In the genomic region with DNA sequence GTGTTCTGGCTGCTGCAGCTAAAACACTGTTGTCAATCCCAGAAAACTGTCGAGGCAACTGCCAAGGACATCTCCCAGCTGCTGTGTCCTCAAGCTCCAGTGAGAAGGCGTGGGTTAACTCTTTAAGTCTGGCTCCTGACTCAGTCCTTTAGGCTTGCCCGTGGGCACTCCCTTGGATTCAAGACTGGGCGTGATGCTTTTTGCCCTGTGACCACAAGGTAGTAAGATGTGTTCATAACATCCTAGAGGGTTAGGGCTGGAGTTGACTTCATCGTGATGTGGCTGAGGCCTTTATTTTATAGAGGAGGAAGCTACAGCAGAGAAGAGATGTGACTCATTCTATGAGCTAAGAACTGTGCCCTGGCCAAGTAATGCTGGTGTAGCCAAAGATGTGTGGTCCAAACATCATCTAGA, we compare ENCODE assay signal across 13 cellular contexts. TPM values are rescaled to one million over a fixed set of nuclear protein-coding genes. Genes with fewer than 3 reads are reported as not detected.
DNase-seq lines count a peak whose midpoint lies in the region; ATAC-seq, FAIRE-seq and TF ChIP-seq lines count a peak whose summit lies in the region.
"Had no signal": no experiment of that assay in that cellular context is flagged by ENCODE, and none has a peak within 500 bp of the region (broad histone marks: within the 10 kb centered on the region; RNA-seq: fewer than 3 reads in every experiment).

No MANE protein-coding gene starts in this region.

- no peaks in the 10 kb centered on the region for H3K4me1 Mint-ChIP-seq in endothelial cell (ENCODE audit: unreplicated experiment)
- H3K4me1 Mint-ChIP-seq: activated naive CD8-positive, alpha-beta T cell treated with anti-CD3 and anti-CD28 coated beads, Interleukin-2, amount 10 ng/mL, durations not matched to agents 7 days and 5 days; IgD-negative memory B cell had no signal

- intact Hi-C loops in esophagus squamous epithelium (cut with DNase I) (no loop called here), sciatic nerve (cut with DNase I) (no loop called here)

- ATAC-seq in omental fat pad (ENCODE audit: low FRiP score), result peak; percentile 42
- no peak for ATAC-seq in sciatic nerve

- H3K4me1 ChIP-seq in esophagus squamous epithelium, result peaks cover 0 to 30% (median 9%) of the 10 kb centered on the region in 3 donors
- H3K4me1 ChIP-seq: SJCRH30 had no signal

- peaks cover 0 to 4% (median 0%) of the 10 kb centered on the region in 4 donors for H3K27me3 ChIP-seq in esophagus squamous epithelium
- H3K27me3 ChIP-seq: SJCRH30 had no signal

- WGBS in esophagus squamous epithelium, 2 donors, result 10 to 39% methylated on average over 5 of the region's 5 CpGs

- H3K36me3 ChIP-seq in esophagus squamous epithelium, result no peaks in the 10 kb centered on the region
- H3K36me3 ChIP-seq: SJCRH30 had no signal

- H3K36me3 Mint-ChIP-seq in endothelial cell (ENCODE audit: low read depth, unreplicated experiment), result peaks cover 8% of the 10 kb centered on the region
- H3K36me3 Mint-ChIP-seq: activated naive CD8-positive, alpha-beta T cell treated with anti-CD3 and anti-CD28 coated beads, Interleukin-2, amount 10 ng/mL, durations not matched to agents 7 days and 5 days; IgD-negative memory B cell; type B pancreatic cell had no signal

- no peak for FAIRE-seq in RCC 7860 (lab: Jason Lieb, UNC)

- H3K4me3 Mint-ChIP-seq in endothelial cell (ENCODE audit: unreplicated experiment), result no peak overlapping the region
- H3K4me3 Mint-ChIP-seq: activated naive CD8-positive, alpha-beta T cell treated with anti-CD3 and anti-CD28 coated beads, Interleukin-2, amount 10 ng/mL, durations not matched to agents 7 days and 5 days; type B pancreatic cell had no signal

- TF ChIP-seq POLR2A in esophagus squamous epithelium (IDR thresholded peaks at IDR 0.05), result no peak

- H3K9me3 Mint-ChIP-seq in endothelial cell (ENCODE audit: unreplicated experiment), result no peaks in the 10 kb centered on the region

- TF ChIP-seq CTCF in esophagus squamous epithelium (IDR thresholded peaks at IDR 0.05), result no peak
- no peak for TF ChIP-seq CTCF in omental fat pad (IDR thresholded peaks at IDR 0.05)
- TF ChIP-seq CTCF in endothelial cell (IDR thresholded peaks at IDR 0.05; ENCODE audit: unreplicated experiment), result no peak

- DNase-seq in Daoy (ENCODE audit: low read depth) (peak; percentile 83), RCC 7860 (ENCODE audit: low spot score) (peak; percentile 82), esophagus squamous epithelium (lab: John Stamatoyannopoulos, UW) (no peak), omental fat pad (ENCODE audit: low spot score) (no peak), sciatic nerve (ENCODE audit: low spot score) (no peak), NCI-H748 (lab: John Stamatoyannopoulos, UW; ENCODE audit: unreplicated experiment) (no peak), DMS114 treated with DMSO at 0.1 percent for 48 hours (lab: John Stamatoyannopoulos, UW; ENCODE audit: unreplicated experiment) (no peak), endothelial cell (ENCODE audit: low spot score) (no peak)
- DNase-seq: activated CD4-positive, alpha-beta T cell treated with anti-CD3 and anti-CD28 coated beads for 48 hours; activated naive CD8-positive, alpha-beta T cell treated with anti-CD3 and anti-CD28 coated beads, Interleukin-2, amount 10 ng/mL, durations not matched to agents 7 days and 5 days; SJCRH30 had no signal

- H3K4me3 ChIP-seq in esophagus squamous epithelium, result no peak overlapping the region
- H3K4me3 ChIP-seq: SJCRH30 had no signal

- no peak overlapping the region for H3K27ac Mint-ChIP-seq in endothelial cell (ENCODE audit: unreplicated experiment)
- H3K27ac Mint-ChIP-seq: activated naive CD8-positive, alpha-beta T cell treated with anti-CD3 and anti-CD28 coated beads, Interleukin-2, amount 10 ng/mL, durations not matched to agents 7 days and 5 days; IgD-negative memory B cell; type B pancreatic cell had no signal

- peak overlapping the region in 3 of 4 donors; percentile 37 to 48 (median 46) for H3K27ac ChIP-seq in esophagus squamous epithelium
- H3K27ac ChIP-seq: SJCRH30 had no signal

- H3K9me3 ChIP-seq in esophagus squamous epithelium, result no peaks in the 10 kb centered on the region
- H3K9me3 ChIP-seq: SJCRH30 had no signal

- H3K27me3 Mint-ChIP-seq in endothelial cell (ENCODE audit: unreplicated experiment), result peaks cover 5% of the 10 kb centered on the region

RNA-seq across cellular contexts. Expression of gene TEKT3, which starts 50.9 kb away (rescaled TPM):
- not detected in 2 replicates for total RNA-seq in Daoy (2014; rRNA removed; shearing (Covaris generic))
- under 1 TPM in 1 of 4 donors, not detected in 3; 0.83 TPM for total RNA-seq in esophagus squamous epithelium
- under 1 TPM in 2 of 4 donors, not detected in 2; 0.44 to 0.79 TPM for total RNA-seq in omental fat pad
- 3.5 TPM for total RNA-seq in sciatic nerve
- total RNA-seq in endothelial cell (ENCODE audit: unreplicated experiment), result 5.8 TPM
- total RNA-seq: activated naive CD8-positive, alpha-beta T cell treated with anti-CD3 and anti-CD28 coated beads, Interleukin-2, amount 10 ng/mL, durations not matched to agents 7 days and 5 days; SJCRH30 had no signal

Comparison
In these comparisons a context has a peak if more than half of its experiments do, and no peak if none do; other contexts are left out.
1. DNase-seq: peak in Daoy (single experiment) and RCC 7860 (single experiment); none in esophagus squamous epithelium (single experiment), omental fat pad (single experiment), sciatic nerve (single experiment), NCI-H748 (single experiment), DMS114 treated with DMSO at 0.1 percent for 48 hours (single experiment) and endothelial cell (single experiment).